Comparison of ENCODE assay signal across 22 cellular contexts in genomic region chr5:125325488-125325887, GRCh38.
"Had no signal": no experiment of that assay in that cellular context is flagged by ENCODE, and none has a peak within 500 bp of the region (broad histone marks: within the 10 kb centered on the region; RNA-seq: fewer than 3 reads in every experiment).

No MANE protein-coding gene starts in this region.

- H3K36me3 Mint-ChIP-seq: activated naive CD8-positive, alpha-beta T cell; stimulated activated naive B cell treated with anti-CD40 and anti-IgM and Interleukin-4, amounts not matched to agents 10 μg/mL and 1 μg/mL and 100 μg/mL, for 72 hours had no signal

- H3K27me3 Mint-ChIP-seq: activated naive CD8-positive, alpha-beta T cell; effector memory CD8-positive, alpha-beta T cell had no signal

- H3K4me3 ChIP-seq: heart right ventricle, pancreas, psoas muscle, right atrium auricular region, suprapubic skin, tibial artery, upper lobe of right lung had no signal

- DNase-seq: activated CD4-positive, alpha-beta T cell treated with anti-CD3 and anti-CD28 coated beads for 4 hours; activated CD4-positive, alpha-beta T cell treated with anti-CD3 and anti-CD28 coated beads, Interleukin-2, amount 50 U/mL, for 4 hours; activated naive CD4-positive, alpha-beta T cell; activated T-cell treated with anti-CD3 and anti-CD28 coated beads for 4 hours; activated T-cell treated with anti-CD3 and anti-CD28 coated beads, Interleukin-2, amount 50 U/mL, for 72 hours; cortex of kidney; effector memory CD8-positive, alpha-beta T cell; nephron progenitor cell; stimulated activated CD4-positive, alpha-beta T cell treated with anti-CD3 and anti-CD28 coated beads, Interleukin-15, amount 100 ng/mL, for 24 hours; stimulated activated CD4-positive, alpha-beta T cell treated with anti-CD3 and anti-CD28 coated beads, Interleukin-2, amount 100 ng/mL, for 24 hours; stimulated activated naive B cell treated with anti-CD40 and anti-IgM and Interleukin-4, amounts not matched to agents 10 μg/mL and 1 μg/mL and 100 μg/mL, for 72 hours; T-helper 2 cell; tibial artery; upper lobe of right lung had no signal

- H3K9me3 ChIP-seq: heart right ventricle, pancreas, psoas muscle, right atrium auricular region, suprapubic skin, tibial artery, upper lobe of right lung had no signal

- FAIRE-seq: pancreas had no signal

- H3K27me3 ChIP-seq: brain microvascular endothelial cell, heart right ventricle, pancreas, right atrium auricular region, suprapubic skin, tibial artery, upper lobe of right lung had no signal

- H3K36me3 ChIP-seq: brain microvascular endothelial cell, heart right ventricle, pancreas, right atrium auricular region, suprapubic skin, tibial artery, upper lobe of right lung had no signal

- H3K4me1 Mint-ChIP-seq: stimulated activated naive B cell treated with anti-CD40 and anti-IgM and Interleukin-4, amounts not matched to agents 10 μg/mL and 1 μg/mL and 100 μg/mL, for 72 hours had no signal

- H3K27ac Mint-ChIP-seq: activated naive CD8-positive, alpha-beta T cell; activated T-cell treated with anti-CD3 and anti-CD28 coated beads, Interleukin-2, amount 50 U/mL, for 72 hours; effector memory CD8-positive, alpha-beta T cell; stimulated activated naive B cell treated with anti-CD40 and anti-IgM and Interleukin-4, amounts not matched to agents 10 μg/mL and 1 μg/mL and 100 μg/mL, for 72 hours had no signal

- H3K27ac ChIP-seq: brain microvascular endothelial cell, heart right ventricle, pancreas, psoas muscle, right atrium auricular region, suprapubic skin, tibial artery, upper lobe of right lung had no signal

- ATAC-seq: activated T-cell treated with anti-CD3 and anti-CD28 coated beads, Interleukin-2, amount 50 U/mL, for 72 hours; effector memory CD8-positive, alpha-beta T cell; esophagus mucosa; stimulated activated naive B cell treated with anti-CD40 and anti-IgM and Interleukin-4, amounts not matched to agents 10 μg/mL and 1 μg/mL and 100 μg/mL, for 72 hours; upper lobe of right lung had no signal

- H3K4me1 ChIP-seq: pancreas, psoas muscle, tibial artery had no signal

- H3K4me3 Mint-ChIP-seq: activated naive CD8-positive, alpha-beta T cell; activated T-cell treated with anti-CD3 and anti-CD28 coated beads, Interleukin-2, amount 50 U/mL, for 72 hours; effector memory CD8-positive, alpha-beta T cell; nephron progenitor cell; stimulated activated naive B cell treated with anti-CD40 and anti-IgM and Interleukin-4, amounts not matched to agents 10 μg/mL and 1 μg/mL and 100 μg/mL, for 72 hours had no signal
